Comparison of ENCODE assay signal across 1 cellular context in the genomic region with DNA sequence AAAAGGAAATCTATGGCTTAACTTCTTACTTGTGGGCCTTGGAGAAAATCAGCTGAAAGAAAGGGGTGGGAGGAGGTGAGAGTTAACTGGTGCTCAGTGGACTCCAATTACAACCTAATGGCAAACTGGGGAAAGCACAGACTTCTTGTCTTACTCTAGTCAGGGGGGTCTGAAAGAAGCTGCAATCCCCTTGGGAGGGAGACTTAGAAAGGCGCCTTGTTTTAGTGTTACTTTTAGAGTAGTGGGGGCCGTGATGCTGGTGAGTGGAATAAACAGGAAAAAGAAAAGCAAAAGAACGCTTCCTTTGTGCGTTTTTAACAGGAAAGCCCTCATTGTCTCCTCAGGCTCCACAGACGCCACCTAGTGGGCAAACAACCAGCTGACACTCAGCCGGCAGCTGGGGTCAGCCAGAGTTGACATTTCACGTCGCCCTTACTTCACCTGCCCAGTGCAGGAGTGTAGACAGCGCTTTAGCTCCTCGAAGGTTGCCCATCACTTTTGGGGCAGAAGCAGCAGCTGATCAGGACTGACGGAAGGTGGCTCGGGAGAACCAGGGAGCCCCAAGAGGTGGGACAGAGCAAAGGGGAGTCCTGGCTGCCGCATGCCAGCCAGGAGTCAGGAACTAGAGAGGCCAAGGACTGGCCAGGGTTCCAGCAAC.
TF ChIP-seq lines count a peak whose summit lies in the region.

No MANE protein-coding gene starts in this region.

TF ChIP-seq in GM23338, 12 proteins besides CTCF, POLR2A, EP300 and RAD21:
- TF ChIP-seq, protein P1, sequence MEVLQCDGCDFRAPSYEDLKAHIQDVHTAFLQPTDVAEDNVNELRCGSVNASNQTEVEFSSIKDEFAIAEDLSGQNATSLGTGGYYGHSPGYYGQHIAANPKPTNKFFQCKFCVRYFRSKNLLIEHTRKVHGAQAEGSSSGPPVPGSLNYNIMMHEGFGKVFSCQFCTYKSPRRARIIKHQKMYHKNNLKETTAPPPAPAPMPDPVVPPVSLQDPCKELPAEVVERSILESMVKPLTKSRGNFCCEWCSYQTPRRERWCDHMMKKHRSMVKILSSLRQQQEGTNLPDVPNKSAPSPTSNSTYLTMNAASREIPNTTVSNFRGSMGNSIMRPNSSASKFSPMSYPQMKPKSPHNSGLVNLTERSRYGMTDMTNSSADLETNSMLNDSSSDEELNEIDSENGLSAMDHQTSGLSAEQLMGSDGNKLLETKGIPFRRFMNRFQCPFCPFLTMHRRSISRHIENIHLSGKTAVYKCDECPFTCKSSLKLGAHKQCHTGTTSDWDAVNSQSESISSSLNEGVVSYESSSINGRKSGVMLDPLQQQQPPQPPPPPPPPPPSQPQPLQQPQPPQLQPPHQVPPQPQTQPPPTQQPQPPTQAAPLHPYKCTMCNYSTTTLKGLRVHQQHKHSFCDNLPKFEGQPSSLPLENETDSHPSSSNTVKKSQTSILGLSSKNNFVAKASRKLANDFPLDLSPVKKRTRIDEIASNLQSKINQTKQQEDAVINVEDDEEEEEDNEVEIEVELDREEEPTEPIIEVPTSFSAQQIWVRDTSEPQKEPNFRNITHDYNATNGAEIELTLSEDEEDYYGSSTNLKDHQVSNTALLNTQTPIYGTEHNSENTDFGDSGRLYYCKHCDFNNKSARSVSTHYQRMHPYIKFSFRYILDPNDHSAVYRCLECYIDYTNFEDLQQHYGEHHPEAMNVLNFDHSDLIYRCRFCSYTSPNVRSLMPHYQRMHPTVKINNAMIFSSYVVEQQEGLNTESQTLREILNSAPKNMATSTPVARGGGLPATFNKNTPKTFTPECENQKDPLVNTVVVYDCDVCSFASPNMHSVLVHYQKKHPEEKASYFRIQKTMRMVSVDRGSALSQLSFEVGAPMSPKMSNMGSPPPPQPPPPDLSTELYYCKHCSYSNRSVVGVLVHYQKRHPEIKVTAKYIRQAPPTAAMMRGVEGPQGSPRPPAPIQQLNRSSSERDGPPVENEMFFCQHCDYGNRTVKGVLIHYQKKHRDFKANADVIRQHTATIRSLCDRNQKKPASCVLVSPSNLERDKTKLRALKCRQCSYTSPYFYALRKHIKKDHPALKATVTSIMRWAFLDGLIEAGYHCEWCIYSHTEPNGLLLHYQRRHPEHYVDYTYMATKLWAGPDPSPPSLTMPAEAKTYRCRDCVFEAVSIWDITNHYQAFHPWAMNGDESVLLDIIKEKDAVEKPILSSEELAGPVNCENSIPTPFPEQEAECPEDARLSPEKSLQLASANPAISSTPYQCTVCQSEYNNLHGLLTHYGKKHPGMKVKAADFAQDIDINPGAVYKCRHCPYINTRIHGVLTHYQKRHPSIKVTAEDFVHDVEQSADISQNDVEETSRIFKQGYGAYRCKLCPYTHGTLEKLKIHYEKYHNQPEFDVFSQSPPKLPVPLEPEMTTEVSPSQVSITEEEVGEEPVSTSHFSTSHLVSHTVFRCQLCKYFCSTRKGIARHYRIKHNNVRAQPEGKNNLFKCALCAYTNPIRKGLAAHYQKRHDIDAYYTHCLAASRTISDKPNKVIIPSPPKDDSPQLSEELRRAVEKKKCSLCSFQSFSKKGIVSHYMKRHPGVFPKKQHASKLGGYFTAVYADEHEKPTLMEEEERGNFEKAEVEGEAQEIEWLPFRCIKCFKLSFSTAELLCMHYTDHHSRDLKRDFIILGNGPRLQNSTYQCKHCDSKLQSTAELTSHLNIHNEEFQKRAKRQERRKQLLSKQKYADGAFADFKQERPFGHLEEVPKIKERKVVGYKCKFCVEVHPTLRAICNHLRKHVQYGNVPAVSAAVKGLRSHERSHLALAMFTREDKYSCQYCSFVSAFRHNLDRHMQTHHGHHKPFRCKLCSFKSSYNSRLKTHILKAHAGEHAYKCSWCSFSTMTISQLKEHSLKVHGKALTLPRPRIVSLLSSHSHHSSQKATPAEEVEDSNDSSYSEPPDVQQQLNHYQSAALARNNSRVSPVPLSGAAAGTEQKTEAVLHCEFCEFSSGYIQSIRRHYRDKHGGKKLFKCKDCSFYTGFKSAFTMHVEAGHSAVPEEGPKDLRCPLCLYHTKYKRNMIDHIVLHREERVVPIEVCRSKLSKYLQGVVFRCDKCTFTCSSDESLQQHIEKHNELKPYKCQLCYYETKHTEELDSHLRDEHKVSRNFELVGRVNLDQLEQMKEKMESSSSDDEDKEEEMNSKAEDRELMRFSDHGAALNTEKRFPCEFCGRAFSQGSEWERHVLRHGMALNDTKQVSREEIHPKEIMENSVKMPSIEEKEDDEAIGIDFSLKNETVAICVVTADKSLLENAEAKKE (CRISPR knock-in tag; IDR thresholded peaks at IDR 0.05), result no peak
- no peak for TF ChIP-seq JUNB (IDR thresholded peaks at IDR 0.05; ENCODE audit: unreplicated experiment)
- TF ChIP-seq CREB1 (CRISPR knock-in tag; IDR thresholded peaks at IDR 0.05; ENCODE audit: low read depth), result 0 out of 2 replicates have a peak, but pooled peaks have one; percentile 33
TF ChIP-seq in GM23338: peak in this region for 1.
